In genomic region chr7:1946025-1946424, GRCh38 we compare ENCODE assay signal across 16 cellular contexts.
"Had no signal": no experiment of that assay in that cellular context is flagged by ENCODE, and none has a peak within 500 bp of the region (broad histone marks: within the 10 kb centered on the region; RNA-seq: fewer than 3 reads in every experiment).

No MANE protein-coding gene starts in this region.

- H3K9me3 Mint-ChIP-seq: activated CD4-positive, alpha-beta memory T cell treated with anti-CD3 and anti-CD28 coated beads, Interleukin-2, amount 10 ng/mL, durations not matched to agents 7 days and 5 days; neural progenitor cell had no signal

- H3K27ac ChIP-seq: hepatocyte, neural progenitor cell, tibial artery had no signal

- H3K27me3 ChIP-seq: dorsolateral prefrontal cortex, hepatocyte, neural progenitor cell, tibial artery had no signal

- ATAC-seq: activated CD8-positive, alpha-beta memory T cell treated with anti-CD3 and anti-CD28 coated beads, Interleukin-2, amount 10 ng/mL, durations not matched to agents 7 days and 5 days; left colon; sciatic nerve had no signal

- H3K36me3 ChIP-seq: neural progenitor cell, tibial artery had no signal

- H3K4me1 ChIP-seq: tibial artery had no signal

- H3K27me3 Mint-ChIP-seq: activated CD4-positive, alpha-beta memory T cell treated with anti-CD3 and anti-CD28 coated beads, Interleukin-2, amount 10 ng/mL, durations not matched to agents 7 days and 5 days; activated naive CD8-positive, alpha-beta T cell had no signal

- H3K4me3 Mint-ChIP-seq: activated CD4-positive, alpha-beta memory T cell treated with anti-CD3 and anti-CD28 coated beads, Interleukin-2, amount 10 ng/mL, durations not matched to agents 7 days and 5 days; activated CD8-positive, alpha-beta memory T cell treated with anti-CD3 and anti-CD28 coated beads, Interleukin-2, amount 10 ng/mL, durations not matched to agents 7 days and 5 days; activated naive CD8-positive, alpha-beta T cell; neural progenitor cell had no signal

- H3K36me3 Mint-ChIP-seq: activated CD8-positive, alpha-beta memory T cell treated with anti-CD3 and anti-CD28 coated beads, Interleukin-2, amount 10 ng/mL, durations not matched to agents 7 days and 5 days; activated naive CD8-positive, alpha-beta T cell; neural progenitor cell had no signal

- DNase-seq: activated CD4-positive, alpha-beta memory T cell treated with anti-CD3 and anti-CD28 coated beads, Interleukin-2, amount 10 ng/mL, durations not matched to agents 7 days and 5 days; activated CD4-positive, alpha-beta T cell treated with anti-CD3 and anti-CD28 coated beads for 48 hours; activated CD4-positive, CD25-positive, alpha-beta regulatory T cell; activated CD8-positive, alpha-beta memory T cell treated with anti-CD3 and anti-CD28 coated beads, Interleukin-2, amount 10 ng/mL, durations not matched to agents 7 days and 5 days; left colon; stimulated activated CD8-positive, alpha-beta memory T cell treated with anti-CD3 and anti-CD28 coated beads, Interleukin-4, amount 100 ng/mL, for 48 hours; stimulated activated naive CD4-positive, alpha-beta T cell treated with Interleukin-2 at 50 U/mL for 16 hours; substantia nigra; T-helper 1 cell; T-helper 9 cell; tibial artery had no signal

- H3K9me3 ChIP-seq: tibial artery had no signal

- H3K27ac Mint-ChIP-seq: activated CD4-positive, alpha-beta memory T cell treated with anti-CD3 and anti-CD28 coated beads, Interleukin-2, amount 10 ng/mL, durations not matched to agents 7 days and 5 days; activated CD8-positive, alpha-beta memory T cell treated with anti-CD3 and anti-CD28 coated beads, Interleukin-2, amount 10 ng/mL, durations not matched to agents 7 days and 5 days had no signal

- H3K4me2 ChIP-seq: hepatocyte, neural progenitor cell had no signal

- H3K4me3 ChIP-seq: dorsolateral prefrontal cortex, hepatocyte, neural progenitor cell, tibial artery had no signal

- H3K9ac ChIP-seq: neural progenitor cell had no signal
